Comparison of ENCODE assay signal across 20 cellular contexts in genomic region chr2:209974566-209974965, GRCh38.
"Had no signal": no experiment of that assay in that cellular context is flagged by ENCODE, and none has a peak within 500 bp of the region (broad histone marks: within the 10 kb centered on the region; RNA-seq: fewer than 3 reads in every experiment).

No MANE protein-coding gene starts in this region.

- H3K36me3 Mint-ChIP-seq: activated naive CD8-positive, alpha-beta T cell treated with anti-CD3 and anti-CD28 coated beads, Interleukin-2, amount 10 ng/mL, durations not matched to agents 7 days and 5 days; naive thymus-derived CD4-positive, alpha-beta T cell had no signal

- H3K9me3 Mint-ChIP-seq: activated naive CD8-positive, alpha-beta T cell treated with anti-CD3 and anti-CD28 coated beads, Interleukin-2, amount 10 ng/mL, durations not matched to agents 7 days and 5 days; naive thymus-derived CD4-positive, alpha-beta T cell; T-helper 2 cell treated with Interferon-gamma antibody and Interleukin-4, amounts not matched to agents 5 μg/mL and 100 μg/mL, for 36 hours had no signal

- H3K27ac Mint-ChIP-seq: activated naive CD8-positive, alpha-beta T cell treated with anti-CD3 and anti-CD28 coated beads, Interleukin-2, amount 10 ng/mL, durations not matched to agents 7 days and 5 days; naive thymus-derived CD4-positive, alpha-beta T cell; T-helper 2 cell treated with Interferon-gamma antibody and Interleukin-4, amounts not matched to agents 5 μg/mL and 100 μg/mL, for 36 hours had no signal

- ATAC-seq: left cardiac atrium; lower lobe of right lung; naive thymus-derived CD4-positive, alpha-beta T cell; right cardiac atrium had no signal

- H3K36me3 ChIP-seq: ascending aorta, lower lobe of right lung, neutrophil, thyroid gland, uterus had no signal

- H3K4me3 ChIP-seq: ascending aorta, coronary artery, lower lobe of right lung, smooth muscle cell, thyroid gland, uterus had no signal

- H3K9me3 ChIP-seq: ascending aorta, lower lobe of right lung, neutrophil, thyroid gland, uterus had no signal

- H3K4me1 ChIP-seq: ascending aorta, lower lobe of right lung, thyroid gland, uterus had no signal

- H3K4me2 ChIP-seq: smooth muscle cell had no signal

- H3K27me3 ChIP-seq: ascending aorta, thyroid gland, uterus had no signal

- H3K27ac ChIP-seq: ascending aorta, coronary artery, lower lobe of right lung, neutrophil, thyroid gland, uterus had no signal

- H3K4me1 Mint-ChIP-seq: activated naive CD8-positive, alpha-beta T cell treated with anti-CD3 and anti-CD28 coated beads, Interleukin-2, amount 10 ng/mL, durations not matched to agents 7 days and 5 days; naive thymus-derived CD4-positive, alpha-beta T cell had no signal

- FAIRE-seq: endothelial cell of umbilical vein had no signal

- DNase-seq: activated CD4-positive, alpha-beta T cell treated with anti-CD3 and anti-CD28 coated beads for 1 hour; activated CD4-positive, alpha-beta T cell treated with anti-CD3 and anti-CD28 coated beads, Interleukin-2, amount 50 U/mL, for 48 hours; activated gamma-delta T cell treated with Interleukin-2 at 50 U/mL for 16 hours; activated naive CD8-positive, alpha-beta T cell treated with anti-CD3 and anti-CD28 coated beads, Interleukin-2, amount 10 ng/mL, durations not matched to agents 7 days and 5 days; activated T-cell treated with anti-CD3 and anti-CD28 coated beads, Interleukin-2, amount 50 U/mL, for 48 hours; central memory CD4-positive, alpha-beta T cell; effector CD4-positive, alpha-beta T cell; hypothalamus; left cardiac atrium; lower lobe of right lung; naive thymus-derived CD4-positive, alpha-beta T cell; right cardiac atrium; thyroid gland; uterus had no signal

- H3K4me3 Mint-ChIP-seq: activated naive CD8-positive, alpha-beta T cell treated with anti-CD3 and anti-CD28 coated beads, Interleukin-2, amount 10 ng/mL, durations not matched to agents 7 days and 5 days; naive thymus-derived CD4-positive, alpha-beta T cell; T-helper 2 cell treated with Interferon-gamma antibody and Interleukin-4, amounts not matched to agents 5 μg/mL and 100 μg/mL, for 36 hours had no signal
